ENCODE assay signal across 25 cellular contexts in genomic region chr4:4820739-4821138, GRCh38. TPM values are rescaled to one million over a fixed set of nuclear protein-coding genes. Genes with fewer than 3 reads are reported as not detected.
"Had no signal": no experiment of that assay in that cellular context is flagged by ENCODE, and none has a peak within 500 bp of the region (broad histone marks: within the 10 kb centered on the region; RNA-seq: fewer than 3 reads in every experiment).

No MANE protein-coding gene starts in this region.

- H3K4me3 ChIP-seq: SK-N-MC had no signal

- H3K27ac ChIP-seq: brain microvascular endothelial cell, SK-N-MC had no signal

- DNase-seq: activated CD4-positive, alpha-beta memory T cell treated with anti-CD3 and anti-CD28 coated beads, Interleukin-2, amount 10 ng/mL, durations not matched to agents 7 days and 5 days; activated CD4-positive, alpha-beta T cell treated with anti-CD3 and anti-CD28 coated beads for 36 hours; activated CD4-positive, alpha-beta T cell treated with anti-CD3 and anti-CD28 coated beads, Interleukin-2, amount 50 U/mL, for 1 hour; activated CD8-positive, alpha-beta memory T cell treated with anti-CD3 and anti-CD28 coated beads, Interleukin-2, amount 50 U/mL, for 48 hours; activated naive CD4-positive, alpha-beta T cell treated with anti-CD3 and anti-CD28 coated beads, Interleukin-2, amount 50 U/mL, for 16 hours; activated naive CD8-positive, alpha-beta T cell treated with anti-CD3 and anti-CD28 coated beads, Interleukin-2, amount 10 ng/mL, durations not matched to agents 7 days and 5 days; activated T-cell treated with anti-CD3 and anti-CD28 coated beads, Interleukin-2, amount 50 U/mL, for 1 hour; brain microvascular endothelial cell; MM.1S; NCI-H1105; NCI-H1436; NCI-H1694 treated with DMSO at 0.1 percent for 48 hours; NCI-H2029 treated with DMSO at 0.1 percent for 48 hours; NCI-H510A treated with DMSO at 0.1 percent for 48 hours; NK-92 treated with Interleukin-12 subunit alpha and Interleukin-12 subunit beta, amount 100 ng/mL, for 24 hours; OCI-M1; RPMI8226; T-cell; T-helper 2 cell; T1000 had no signal

- H3K36me3 ChIP-seq: brain microvascular endothelial cell had no signal

- FAIRE-seq: astrocyte, TTC549 had no signal

- ATAC-seq: activated CD4-positive, alpha-beta T cell treated with anti-CD3 and anti-CD28 coated beads for 36 hours; Panc1; Right ventricle myocardium inferior; T-cell had no signal

RNA-seq across cellular contexts. Expression of gene MSX1, which starts 38.7 kb away (rescaled TPM):
- total RNA-seq: activated CD4-positive, alpha-beta memory T cell treated with anti-CD3 and anti-CD28 coated beads, Interleukin-2, amount 10 ng/mL, durations not matched to agents 7 days and 5 days; activated naive CD8-positive, alpha-beta T cell treated with anti-CD3 and anti-CD28 coated beads, Interleukin-2, amount 10 ng/mL, durations not matched to agents 7 days and 5 days; T-cell had no signal
